14 cellular contexts compared by ENCODE assay signal in genomic region chr17:62098623-62099231, GRCh38. TPM values are rescaled to one million over a fixed set of nuclear protein-coding genes. Genes with fewer than 3 reads are reported as not detected.
DNase-seq lines count a peak whose midpoint lies in the region; ATAC-seq and TF ChIP-seq lines count a peak whose summit lies in the region.
"Had no signal": no experiment of that assay in that cellular context is flagged by ENCODE, and none has a peak within 500 bp of the region (broad histone marks: within the 10 kb centered on the region; RNA-seq: fewer than 3 reads in every experiment).

No MANE protein-coding gene starts in this region.

- no peaks in the 10 kb centered on the region for H3K27me3 ChIP-seq in Peyer's patch
- H3K27me3 ChIP-seq in right cardiac atrium (ENCODE audit: control insufficient read depth, insufficient read depth): no peaks in the 10 kb centered on the region
- H3K27me3 ChIP-seq: BE2C, tibial nerve had no signal

- intact Hi-C loops in right cardiac atrium (cut with DNase I): no loop called here

- H3K9me3 ChIP-seq in Peyer's patch: no peaks in the 10 kb centered on the region
- no peaks in the 10 kb centered on the region for H3K9me3 ChIP-seq in right cardiac atrium (ENCODE audit: control insufficient read depth, low read length)
- H3K9me3 ChIP-seq: BE2C, lower lobe of right lung, tibial nerve had no signal

- DNase-seq in Peyer's patch: peak in 2 of 3 donors; percentile 20 to 61
- DNase-seq in activated effector memory CD4-positive, alpha-beta T cell treated with Interleukin-2 at 50 U/mL for 16 hours: no peak
- no peak for DNase-seq in cortex of kidney (lab: John Stamatoyannopoulos, UW)
- DNase-seq in right cardiac atrium: no peak
- DNase-seq in D341Med (ENCODE audit: low spot score): no peak
- DNase-seq: BE2C; GM23248; lower lobe of right lung; NCI-H2029; stimulated activated CD4-positive, alpha-beta T cell treated with anti-CD3 and anti-CD28 coated beads, Interleukin-12 subunit alpha, Interleukin-12 subunit beta, amount 100 ng/mL, for 4 hours had no signal

- 83% methylated on average over 4 of the region's 4 CpGs for WGBS in right cardiac atrium

- H3K4me3 ChIP-seq in GM08714 (ENCODE audit: low read length): peak overlapping the region; percentile 51; the same call in 1 of the 2 replicates
- H3K4me3 ChIP-seq in Peyer's patch: no peak overlapping the region
- H3K4me3 ChIP-seq in right cardiac atrium (ENCODE audit: low read length): no peak overlapping the region
- H3K4me3 ChIP-seq: GM23248, lower lobe of right lung, tibial nerve had no signal

- TF ChIP-seq CTCF in Peyer's patch (IDR thresholded peaks at IDR 0.05): no peak

- H3K4me1 ChIP-seq in Peyer's patch: peaks cover 0 to 5% (median 0%) of the 10 kb centered on the region in 4 donors
- no peaks in the 10 kb centered on the region for H3K4me1 ChIP-seq in right cardiac atrium (ENCODE audit: control insufficient read depth, insufficient read depth, low read length)
- H3K4me1 ChIP-seq: lower lobe of right lung had no signal

- peak; percentile 91 for ATAC-seq in GM19328 (IDR thresholded peaks at IDR 0.05; ENCODE audit: unreplicated experiment)
- ATAC-seq in HG02938 (IDR thresholded peaks at IDR 0.05; ENCODE audit: unreplicated experiment): peak; percentile 84
- ATAC-seq in right cardiac atrium: no peak

- TF ChIP-seq POLR2A in Peyer's patch (IDR thresholded peaks at IDR 0.05): no peak

- peak overlapping the region in 2 of 4 donors; percentile 39 to 62 for H3K27ac ChIP-seq in Peyer's patch
- H3K27ac ChIP-seq in right cardiac atrium (ENCODE audit: low read length): no peak overlapping the region
- H3K27ac ChIP-seq: GM23248, lower lobe of right lung, tibial nerve had no signal

- no peaks in the 10 kb centered on the region for H3K36me3 ChIP-seq in Peyer's patch
- H3K36me3 ChIP-seq: BE2C, lower lobe of right lung, tibial nerve had no signal

RNA-seq across cellular contexts. Expression of gene MED13, which starts 33.6 kb away (rescaled TPM):
- total RNA-seq in Peyer's patch: 100 to 1,000 TPM in 3 of 4 donors, 10 to 100 TPM in 1; 84.4 to 452 (median 131) TPM
- total RNA-seq in right cardiac atrium: 10 to 100 TPM; 26.0 to 49.8 (median 34.2) TPM
- polyA plus RNA-seq in right cardiac atrium: 6.6 TPM

Comparison
In these comparisons a context has a peak if more than half of its experiments do, and no peak if none do; other contexts are left out.
1. ATAC-seq: peak in GM19328 (single experiment) and HG02938 (single experiment); none in right cardiac atrium (0 of 2).
2. DNase-seq: peak in Peyer's patch (2 of 3); none in activated effector memory CD4-positive, alpha-beta T cell treated with Interleukin-2 at 50 U/mL for 16 hours (single experiment), cortex of kidney (single experiment), right cardiac atrium (0 of 3) and D341Med (single experiment).